17 cellular contexts compared by ENCODE assay signal in genomic region chr18:22210331-22210754, GRCh38. TPM values are rescaled to one million over a fixed set of nuclear protein-coding genes. Genes with fewer than 3 reads are reported as not detected.
DNase-seq lines count a peak whose midpoint lies in the region; ATAC-seq and TF ChIP-seq lines count a peak whose summit lies in the region.
"Had no signal": no experiment of that assay in that cellular context is flagged by ENCODE, and none has a peak within 500 bp of the region (broad histone marks: within the 10 kb centered on the region; RNA-seq: fewer than 3 reads in every experiment).

No MANE protein-coding gene starts in this region.

- DNase-seq in M059J (ENCODE audit: low read depth) (peak; percentile 61), coronary artery (ENCODE audit: low spot score) (no peak), islet precursor cell (peak; percentile 67), stromal cell of bone marrow (ENCODE audit: low read depth) (peak; percentile 52), NK-92 (lab: John Stamatoyannopoulos, UW; ENCODE audit: unreplicated experiment) (no peak), WERI-Rb-1 (no peak)
- DNase-seq: activated CD4-positive, alpha-beta T cell treated with anti-CD3 and anti-CD28 coated beads, Interleukin-2, amount 50 U/mL, for 4 hours; activated T-cell treated with anti-CD3 and anti-CD28 coated beads, Interleukin-2, amount 50 U/mL, for 72 hours; CD4-positive, alpha-beta T cell; dermis blood vessel endothelial cell; NCI-H1417; NCI-H345; SJCRH30 had no signal

- H3K27me3 ChIP-seq in WERI-Rb-1 (ENCODE audit: insufficient read depth, low read depth, severe bottlenecking), result peaks cover 70% of the 10 kb centered on the region
- H3K27me3 ChIP-seq: SJCRH30 had no signal

- ATAC-seq in HG02642 (IDR thresholded peaks at IDR 0.05; ENCODE audit: poor library complexity, unreplicated experiment), result no peak
- ATAC-seq: activated T-cell treated with anti-CD3 and anti-CD28 coated beads, Interleukin-2, amount 50 U/mL, for 72 hours; stimulated activated memory B cell treated with anti-CD40 and anti-IgM and Interleukin-4, amounts not matched to agents 10 μg/mL and 1 μg/mL and 100 μg/mL, for 72 hours had no signal

- H3K36me3 ChIP-seq in WERI-Rb-1, result no peaks in the 10 kb centered on the region
- H3K36me3 ChIP-seq: neutrophil, SJCRH30 had no signal

- no peak overlapping the region for H3K4me3 ChIP-seq in coronary artery
- H3K4me3 ChIP-seq in WERI-Rb-1 (ENCODE audit: low read depth, low read length), result no peak overlapping the region
- H3K4me3 ChIP-seq: SJCRH30 had no signal

- no peak for TF ChIP-seq CTCF in coronary artery (IDR thresholded peaks at IDR 0.05)
- no peak for TF ChIP-seq CTCF in WERI-Rb-1 (IDR thresholded peaks at IDR 0.05; ENCODE audit: low read depth, low read length)

- H3K27ac ChIP-seq in coronary artery (peak overlapping the region; percentile 24 to 42), WERI-Rb-1 (no peak overlapping the region)
- H3K27ac ChIP-seq: KMS-11, neutrophil, SJCRH30 had no signal

- H3K9me3 ChIP-seq in WERI-Rb-1 (ENCODE audit: severe bottlenecking), result no peaks in the 10 kb centered on the region
- H3K9me3 ChIP-seq: neutrophil, SJCRH30 had no signal

RNA-seq across cellular contexts. Expression of gene GATA6, which starts 41.0 kb away (rescaled TPM):
- total RNA-seq in M059J (2014; rRNA removed; shearing (Covaris generic)), result 4.1 and 4.6 TPM in 2 replicates

Comparison
In these comparisons a context has a peak if more than half of its experiments do, and no peak if none do; other contexts are left out.
1. DNase-seq: peak in M059J (single experiment), islet precursor cell (single experiment) and stromal cell of bone marrow (single experiment); none in coronary artery (single experiment), NK-92 (single experiment) and WERI-Rb-1 (single experiment).